In the genomic region with DNA sequence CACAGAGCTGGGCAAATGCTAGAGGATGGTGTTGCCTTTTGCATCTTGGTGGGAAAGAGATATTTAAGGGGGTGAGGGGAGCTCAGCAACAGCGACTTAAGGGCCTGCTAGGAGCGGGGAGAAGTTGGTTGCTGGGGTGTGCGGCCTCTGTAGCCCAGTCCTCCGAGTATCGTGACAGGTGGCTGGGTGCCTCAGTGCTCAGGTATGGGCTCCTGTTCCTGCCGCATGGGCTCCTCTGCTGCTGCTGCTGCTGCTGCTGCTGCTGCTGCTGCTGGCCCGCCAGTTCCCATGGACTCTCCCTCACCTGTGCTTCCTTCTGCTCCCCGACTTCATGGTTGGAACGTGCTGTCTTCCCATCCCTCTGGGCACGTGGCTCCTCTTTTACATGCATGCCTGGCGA, we compare ENCODE assay signal across 34 cellular contexts. TPM values are rescaled to one million over a fixed set of nuclear protein-coding genes. Genes with fewer than 3 reads are reported as not detected.
"Had no signal": no experiment of that assay in that cellular context is flagged by ENCODE, and none has a peak within 500 bp of the region (broad histone marks: within the 10 kb centered on the region; RNA-seq: fewer than 3 reads in every experiment).

No MANE protein-coding gene starts in this region.

- H3K27ac ChIP-seq: ascending aorta, cardiac muscle cell, PC-9, RWPE1, SJCRH30, SK-N-MC, WERI-Rb-1 had no signal

- FAIRE-seq: RCC 7860 had no signal

- H3K4me2 ChIP-seq: PC-9 had no signal

- H3K4me1 ChIP-seq: ascending aorta had no signal

- H3K4me3 Mint-ChIP-seq: activated CD4-positive, alpha-beta memory T cell treated with anti-CD3 and anti-CD28 coated beads, Interleukin-2, amount 10 ng/mL, durations not matched to agents 7 days and 5 days; activated CD8-positive, alpha-beta memory T cell treated with anti-CD3 and anti-CD28 coated beads, Interleukin-2, amount 10 ng/mL, durations not matched to agents 7 days and 5 days; activated naive CD4-positive, alpha-beta T cell treated with anti-CD3 and anti-CD28 coated beads, Interleukin-2, amount 50 U/mL, for 24 hours; activated naive CD8-positive, alpha-beta T cell treated with anti-CD3 and anti-CD28 coated beads, Interleukin-2, amount 10 ng/mL, durations not matched to agents 7 days and 5 days; central memory CD8-positive, alpha-beta T cell had no signal

- H3K27ac Mint-ChIP-seq: activated CD4-positive, alpha-beta memory T cell treated with anti-CD3 and anti-CD28 coated beads, Interleukin-2, amount 10 ng/mL, durations not matched to agents 7 days and 5 days; activated CD8-positive, alpha-beta memory T cell treated with anti-CD3 and anti-CD28 coated beads, Interleukin-2, amount 10 ng/mL, durations not matched to agents 7 days and 5 days; activated naive CD4-positive, alpha-beta T cell treated with anti-CD3 and anti-CD28 coated beads, Interleukin-2, amount 50 U/mL, for 24 hours; activated naive CD8-positive, alpha-beta T cell treated with anti-CD3 and anti-CD28 coated beads, Interleukin-2, amount 10 ng/mL, durations not matched to agents 7 days and 5 days had no signal

- DNase-seq: activated CD4-positive, alpha-beta memory T cell treated with anti-CD3 and anti-CD28 coated beads, Interleukin-2, amount 10 ng/mL, durations not matched to agents 7 days and 5 days; activated CD4-positive, alpha-beta T cell treated with anti-CD3 and anti-CD28 coated beads for 1 hour; activated CD4-positive, alpha-beta T cell treated with anti-CD3 and anti-CD28 coated beads for 48 hours; activated CD4-positive, CD25-positive, alpha-beta regulatory T cell; activated CD8-positive, alpha-beta memory T cell treated with anti-CD3 and anti-CD28 coated beads for 24 hours; activated CD8-positive, alpha-beta memory T cell treated with anti-CD3 and anti-CD28 coated beads, Interleukin-2, amount 10 ng/mL, durations not matched to agents 7 days and 5 days; activated CD8-positive, alpha-beta memory T cell treated with anti-CD3 and anti-CD28 coated beads, Interleukin-2, amount 50 U/mL, for 48 hours; activated gamma-delta T cell; activated naive CD4-positive, alpha-beta T cell treated with Interleukin-2 at 50 U/mL for 16 hours; activated naive CD8-positive, alpha-beta T cell treated with anti-CD3 and anti-CD28 coated beads, Interleukin-2, amount 10 ng/mL, durations not matched to agents 7 days and 5 days; activated T-cell treated with anti-CD3 and anti-CD28 coated beads, Interleukin-2, amount 50 U/mL, for 48 hours; amygdala; Karpas-422; KBM-7; NCI-H1105; NCI-H1417 treated with DMSO at 0.1 percent for 48 hours; NCI-H187 treated with DMSO at 0.1 percent for 48 hours; NCI-H2081 treated with DMSO at 0.1 percent for 48 hours; NCI-H226; NCI-H524 treated with DMSO at 0.1 percent for 48 hours; NK-92 treated with Interleukin-12 subunit alpha and Interleukin-12 subunit beta, amount 100 ng/mL, for 24 hours; PC-9; SHP77; SJCRH30; T1000; WERI-Rb-1 had no signal

- H3K9me3 Mint-ChIP-seq: activated CD4-positive, alpha-beta memory T cell treated with anti-CD3 and anti-CD28 coated beads, Interleukin-2, amount 10 ng/mL, durations not matched to agents 7 days and 5 days; activated naive CD4-positive, alpha-beta T cell treated with anti-CD3 and anti-CD28 coated beads, Interleukin-2, amount 50 U/mL, for 24 hours; central memory CD8-positive, alpha-beta T cell had no signal

- H3K36me3 ChIP-seq: ascending aorta, cardiac muscle cell, SJCRH30, WERI-Rb-1 had no signal

- H3K27me3 ChIP-seq: ascending aorta, cardiac muscle cell, SJCRH30 had no signal

- H3K36me3 Mint-ChIP-seq: activated CD8-positive, alpha-beta memory T cell treated with anti-CD3 and anti-CD28 coated beads, Interleukin-2, amount 10 ng/mL, durations not matched to agents 7 days and 5 days; activated naive CD4-positive, alpha-beta T cell treated with anti-CD3 and anti-CD28 coated beads, Interleukin-2, amount 50 U/mL, for 24 hours; activated naive CD8-positive, alpha-beta T cell treated with anti-CD3 and anti-CD28 coated beads, Interleukin-2, amount 10 ng/mL, durations not matched to agents 7 days and 5 days had no signal

- H3K9me3 ChIP-seq: ascending aorta, SJCRH30 had no signal

- H3K27me3 Mint-ChIP-seq: activated CD8-positive, alpha-beta memory T cell treated with anti-CD3 and anti-CD28 coated beads, Interleukin-2, amount 10 ng/mL, durations not matched to agents 7 days and 5 days; activated naive CD8-positive, alpha-beta T cell treated with anti-CD3 and anti-CD28 coated beads, Interleukin-2, amount 10 ng/mL, durations not matched to agents 7 days and 5 days; central memory CD8-positive, alpha-beta T cell had no signal

- H3K4me3 ChIP-seq: ascending aorta, cardiac muscle cell, PC-9, SJCRH30, SK-N-MC had no signal

- H2AFZ ChIP-seq: PC-9 had no signal

- ATAC-seq: activated CD8-positive, alpha-beta memory T cell treated with anti-CD3 and anti-CD28 coated beads, Interleukin-2, amount 10 ng/mL, durations not matched to agents 7 days and 5 days had no signal

- H3K4me1 Mint-ChIP-seq: activated CD4-positive, alpha-beta memory T cell treated with anti-CD3 and anti-CD28 coated beads, Interleukin-2, amount 10 ng/mL, durations not matched to agents 7 days and 5 days; activated CD8-positive, alpha-beta memory T cell treated with anti-CD3 and anti-CD28 coated beads, Interleukin-2, amount 10 ng/mL, durations not matched to agents 7 days and 5 days; activated naive CD4-positive, alpha-beta T cell treated with anti-CD3 and anti-CD28 coated beads, Interleukin-2, amount 50 U/mL, for 24 hours; activated naive CD8-positive, alpha-beta T cell treated with anti-CD3 and anti-CD28 coated beads, Interleukin-2, amount 10 ng/mL, durations not matched to agents 7 days and 5 days; central memory CD8-positive, alpha-beta T cell had no signal

RNA-seq across cellular contexts. Expression of gene AGAP1, which starts 22.0 kb away (rescaled TPM):
- total RNA-seq: OCI-LY7 had no signal
